28 cellular contexts compared by ENCODE assay signal in the genomic region with DNA sequence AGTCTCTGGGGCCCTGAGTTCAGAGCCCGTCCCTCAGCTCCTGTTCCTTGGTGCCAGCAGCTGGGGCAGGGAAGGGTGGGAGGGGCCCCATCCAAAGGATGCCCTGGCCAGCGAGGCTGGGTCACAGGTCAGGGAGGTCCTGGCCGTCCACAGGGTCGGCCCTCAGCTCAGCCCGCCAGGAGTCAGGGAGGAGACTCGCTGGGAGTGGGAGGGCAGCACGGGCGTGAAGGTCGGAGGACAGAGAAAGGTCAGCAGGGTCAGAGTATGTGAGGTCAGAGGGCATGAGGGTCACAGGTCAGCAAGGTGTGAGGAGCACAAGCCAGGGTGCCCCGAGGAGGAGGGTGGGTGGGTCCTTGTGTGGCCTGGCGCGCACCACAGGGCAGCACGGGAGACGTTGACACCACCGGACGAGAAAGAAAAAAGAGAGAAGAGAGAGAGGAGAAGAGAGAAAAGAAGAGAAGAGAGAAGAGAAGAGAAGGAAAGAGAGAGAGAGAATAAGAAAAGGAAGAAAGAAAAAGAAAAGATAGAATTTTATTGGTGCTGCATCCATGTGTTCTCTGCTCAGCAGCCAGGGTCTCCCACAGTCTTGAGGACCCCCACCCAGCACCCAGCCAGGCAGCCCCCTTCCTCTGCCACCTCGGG. TPM values are rescaled to one million over a fixed set of nuclear protein-coding genes. Genes with fewer than 3 reads are reported as not detected.
"Had no signal": no experiment of that assay in that cellular context is flagged by ENCODE, and none has a peak within 500 bp of the region (broad histone marks: within the 10 kb centered on the region; RNA-seq: fewer than 3 reads in every experiment).

No MANE protein-coding gene starts in this region.

- ATAC-seq: activated CD8-positive, alpha-beta memory T cell treated with anti-CD3 and anti-CD28 coated beads, Interleukin-2, amount 10 ng/mL, durations not matched to agents 7 days and 5 days; activated CD8-positive, alpha-beta T cell treated with anti-CD3 and anti-CD28 coated beads for 36 hours; left colon; lower lobe of right lung; naive thymus-derived CD4-positive, alpha-beta T cell; T-helper 17 cell; upper lobe of right lung had no signal

- H3K9me3 Mint-ChIP-seq: activated CD8-positive, alpha-beta T cell treated with anti-CD3 and anti-CD28 coated beads for 36 hours; activated T-helper 1 cell treated with anti-CD3 and anti-CD28 coated beads, Interleukin-12 subunit alpha, Interleukin-12 subunit beta, Interleukin-2, Interleukin-4 antibody, amounts not matched to agents 30 ng/mL and 10 ng/mL and 1 ng/mL, durations not matched to agents 14 hours and 24 hours and 36 hours; stimulated activated naive CD8-positive, alpha-beta T cell treated with anti-CD3 and anti-CD28 coated beads, Interleukin-15, Interleukin-2, amounts not matched to agents 100 ng/mL and 50 ng/mL, for 24 hours had no signal

- H3K27me3 ChIP-seq: ovary had no signal

- H3K36me3 Mint-ChIP-seq: activated CD8-positive, alpha-beta memory T cell treated with anti-CD3 and anti-CD28 coated beads, Interleukin-2, amount 10 ng/mL, durations not matched to agents 7 days and 5 days; naive thymus-derived CD4-positive, alpha-beta T cell had no signal

- H3K4me3 ChIP-seq: ascending aorta, heart left ventricle, lower lobe of right lung, ovary, prostate gland, thyroid gland, upper lobe of right lung had no signal

- H3K36me3 ChIP-seq: ascending aorta, brain microvascular endothelial cell, esophagus muscularis mucosa, lower lobe of right lung, ovary, prostate gland, thyroid gland, upper lobe of right lung had no signal

- H3K4me3 Mint-ChIP-seq: activated CD4-positive, alpha-beta T cell treated with anti-CD3 and anti-CD28 coated beads, Interleukin-2, amount 10 ng/mL, durations not matched to agents 7 days and 5 days; activated CD8-positive, alpha-beta memory T cell treated with anti-CD3 and anti-CD28 coated beads, Interleukin-2, amount 10 ng/mL, durations not matched to agents 7 days and 5 days; activated CD8-positive, alpha-beta T cell treated with anti-CD3 and anti-CD28 coated beads for 36 hours; activated T-helper 1 cell treated with anti-CD3 and anti-CD28 coated beads, Interleukin-12 subunit alpha, Interleukin-12 subunit beta, Interleukin-2, Interleukin-4 antibody, amounts not matched to agents 30 ng/mL and 10 ng/mL and 1 ng/mL, durations not matched to agents 14 hours and 24 hours and 36 hours; stimulated activated naive CD8-positive, alpha-beta T cell treated with anti-CD3 and anti-CD28 coated beads, Interleukin-15, Interleukin-2, amounts not matched to agents 100 ng/mL and 50 ng/mL, for 24 hours had no signal

- H3K9me3 ChIP-seq: ascending aorta, esophagus muscularis mucosa, heart left ventricle, lower lobe of right lung, ovary, prostate gland, thyroid gland, upper lobe of right lung had no signal

- DNase-seq: activated CD4-positive, alpha-beta T cell treated with anti-CD3 and anti-CD28 coated beads, Interleukin-2, amount 10 ng/mL, durations not matched to agents 7 days and 5 days; activated CD4-positive, CD25-positive, alpha-beta regulatory T cell treated with anti-CD3 and anti-CD28 coated beads, Interleukin-2, amount 50 U/mL, for 72 hours; activated CD8-positive, alpha-beta memory T cell treated with anti-CD3 and anti-CD28 coated beads, Interleukin-2, amount 10 ng/mL, durations not matched to agents 7 days and 5 days; activated CD8-positive, alpha-beta T cell treated with anti-CD3 and anti-CD28 coated beads for 36 hours; activated gamma-delta T cell; activated naive CD4-positive, alpha-beta T cell treated with anti-CD3 and anti-CD28 coated beads, Interleukin-2, amount 50 U/mL, for 16 hours; activated T-cell treated with anti-CD3 and anti-CD28 coated beads for 4 hours; brain microvascular endothelial cell; central memory CD4-positive, alpha-beta T cell; effector memory CD4-positive, alpha-beta T cell; left colon; lower lobe of right lung; substantia nigra; SW 1271; T-helper 17 cell; thyroid gland; upper lobe of right lung had no signal

- H3K27ac Mint-ChIP-seq: activated CD4-positive, alpha-beta T cell treated with anti-CD3 and anti-CD28 coated beads, Interleukin-2, amount 10 ng/mL, durations not matched to agents 7 days and 5 days; activated CD8-positive, alpha-beta memory T cell treated with anti-CD3 and anti-CD28 coated beads, Interleukin-2, amount 10 ng/mL, durations not matched to agents 7 days and 5 days; activated CD8-positive, alpha-beta T cell treated with anti-CD3 and anti-CD28 coated beads for 36 hours; activated T-helper 1 cell treated with anti-CD3 and anti-CD28 coated beads, Interleukin-12 subunit alpha, Interleukin-12 subunit beta, Interleukin-2, Interleukin-4 antibody, amounts not matched to agents 30 ng/mL and 10 ng/mL and 1 ng/mL, durations not matched to agents 14 hours and 24 hours and 36 hours; naive thymus-derived CD4-positive, alpha-beta T cell; stimulated activated naive CD8-positive, alpha-beta T cell treated with anti-CD3 and anti-CD28 coated beads, Interleukin-15, Interleukin-2, amounts not matched to agents 100 ng/mL and 50 ng/mL, for 24 hours; T-helper 17 cell had no signal

- H3K27ac ChIP-seq: ascending aorta, brain microvascular endothelial cell, esophagus muscularis mucosa, lower lobe of right lung, ovary, thyroid gland, upper lobe of right lung had no signal

- FAIRE-seq: colon, keratinocyte had no signal

RNA-seq across cellular contexts. Expression of gene PERM1, which starts 7.1 kb away (rescaled TPM):
- total RNA-seq: activated CD4-positive, alpha-beta T cell treated with anti-CD3 and anti-CD28 coated beads, Interleukin-2, amount 10 ng/mL, durations not matched to agents 7 days and 5 days; activated CD8-positive, alpha-beta memory T cell treated with anti-CD3 and anti-CD28 coated beads, Interleukin-2, amount 10 ng/mL, durations not matched to agents 7 days and 5 days; activated CD8-positive, alpha-beta T cell treated with anti-CD3 and anti-CD28 coated beads for 36 hours; activated T-helper 1 cell treated with anti-CD3 and anti-CD28 coated beads, Interleukin-12 subunit alpha, Interleukin-12 subunit beta, Interleukin-2, Interleukin-4 antibody, amounts not matched to agents 30 ng/mL and 10 ng/mL and 1 ng/mL, durations not matched to agents 14 hours and 24 hours and 36 hours; ascending aorta; dermis microvascular lymphatic vessel endothelial cell; lower lobe of right lung; naive thymus-derived CD4-positive, alpha-beta T cell; T-helper 17 cell had no signal
- polyA plus RNA-seq: keratinocyte; naive thymus-derived CD4-positive, alpha-beta T cell had no signal

RNA-seq across cellular contexts. Expression of gene PLEKHN1, which starts 8.5 kb away (rescaled TPM):
- total RNA-seq: ascending aorta had no signal
